1 cellular context compared by ENCODE assay signal in genomic region chr9:128396970-128397613, GRCh38.
TF ChIP-seq lines count a peak whose summit lies in the region.

No MANE protein-coding gene starts in this region.

TF ChIP-seq in HepG2, 621 proteins besides CTCF, POLR2A, EP300 and RAD21:
- TF ChIP-seq, protein P1, sequence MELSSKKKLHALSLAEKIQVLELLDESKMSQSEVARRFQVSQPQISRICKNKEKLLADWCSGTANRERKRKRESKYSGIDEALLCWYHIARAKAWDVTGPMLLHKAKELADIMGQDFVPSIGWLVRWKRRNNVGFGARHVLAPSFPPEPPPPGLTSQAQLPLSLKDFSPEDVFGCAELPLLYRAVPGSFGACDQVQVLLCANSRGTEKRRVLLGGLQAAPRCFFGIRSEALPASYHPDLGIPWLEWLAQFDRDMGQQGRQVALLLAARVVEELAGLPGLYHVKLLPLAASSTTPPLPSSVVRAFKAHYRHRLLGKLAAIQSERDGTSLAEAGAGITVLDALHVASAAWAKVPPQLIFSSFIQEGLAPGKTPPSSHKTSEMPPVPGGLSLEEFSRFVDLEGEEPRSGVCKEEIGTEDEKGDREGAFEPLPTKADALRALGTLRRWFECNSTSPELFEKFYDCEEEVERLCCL (CRISPR knock-in tag; IDR thresholded peaks at IDR 0.05; ENCODE audit: borderline replicate concordance), result no peak
- TF ChIP-seq IRX3 (CRISPR knock-in tag; IDR thresholded peaks at IDR 0.05; ENCODE audit: borderline replicate concordance, low read depth) (no peak), ARNTL (CRISPR knock-in tag; IDR thresholded peaks at IDR 0.05) (no peak), ZNF720 (CRISPR knock-in tag; IDR thresholded peaks at IDR 0.05) (no peak), ZNF260 (CRISPR knock-in tag; IDR thresholded peaks at IDR 0.05; ENCODE audit: borderline replicate concordance, low read depth) (no peak), ZKSCAN1 (IDR thresholded peaks at IDR 0.05; ENCODE audit: low read length) (peak; percentile 68; the same call in 1 of the 2 replicates), ZFX (CRISPR knock-in tag; IDR thresholded peaks at IDR 0.05; ENCODE audit: low read depth) (no peak)
- TF ChIP-seq, protein P2, sequence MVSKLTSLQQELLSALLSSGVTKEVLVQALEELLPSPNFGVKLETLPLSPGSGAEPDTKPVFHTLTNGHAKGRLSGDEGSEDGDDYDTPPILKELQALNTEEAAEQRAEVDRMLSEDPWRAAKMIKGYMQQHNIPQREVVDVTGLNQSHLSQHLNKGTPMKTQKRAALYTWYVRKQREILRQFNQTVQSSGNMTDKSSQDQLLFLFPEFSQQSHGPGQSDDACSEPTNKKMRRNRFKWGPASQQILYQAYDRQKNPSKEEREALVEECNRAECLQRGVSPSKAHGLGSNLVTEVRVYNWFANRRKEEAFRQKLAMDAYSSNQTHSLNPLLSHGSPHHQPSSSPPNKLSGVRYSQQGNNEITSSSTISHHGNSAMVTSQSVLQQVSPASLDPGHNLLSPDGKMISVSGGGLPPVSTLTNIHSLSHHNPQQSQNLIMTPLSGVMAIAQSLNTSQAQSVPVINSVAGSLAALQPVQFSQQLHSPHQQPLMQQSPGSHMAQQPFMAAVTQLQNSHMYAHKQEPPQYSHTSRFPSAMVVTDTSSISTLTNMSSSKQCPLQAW (CRISPR knock-in tag; IDR thresholded peaks at IDR 0.05), result no peak
